13 cellular contexts compared by ENCODE assay signal in the genomic region with DNA sequence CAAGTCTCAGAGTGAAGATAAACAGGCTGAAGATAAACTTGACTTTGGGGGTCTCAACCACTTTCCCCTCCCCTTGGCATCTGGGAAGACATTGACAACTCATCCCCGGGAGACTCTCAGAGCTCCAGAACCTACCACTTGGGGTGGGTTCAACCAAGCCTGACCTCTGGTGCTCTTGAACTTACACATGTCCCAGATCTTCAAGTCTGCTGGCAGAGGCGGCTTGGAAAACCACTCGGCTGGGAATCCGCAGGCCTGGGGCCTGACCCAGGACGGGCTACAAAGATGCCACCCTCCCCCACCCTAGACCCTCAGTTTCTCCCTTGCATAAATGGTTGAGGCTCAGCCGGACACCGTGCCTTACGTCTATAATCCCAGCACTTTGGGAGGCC. TPM values are rescaled to one million over a fixed set of nuclear protein-coding genes. Genes with fewer than 3 reads are reported as not detected.
DNase-seq lines count a peak whose midpoint lies in the region; ATAC-seq and TF ChIP-seq lines count a peak whose summit lies in the region.
"Had no signal": no experiment of that assay in that cellular context is flagged by ENCODE, and none has a peak within 500 bp of the region (broad histone marks: within the 10 kb centered on the region; RNA-seq: fewer than 3 reads in every experiment).

No MANE protein-coding gene starts in this region.

- in situ Hi-C loops in GM23248 (cut with MboI) = no loop called here
- in situ Hi-C loops in brain microvascular endothelial cell (cut with HindIII; ENCODE audit: low pct_ligation_motif_present, low sequenced_read_pairs) = no loop called here

- H3K9me2 ChIP-seq in GM23248 (ENCODE audit: insufficient read depth) = no peaks in the 10 kb centered on the region

- H3K4me1 ChIP-seq in GM23248 (ENCODE audit: insufficient read depth) (no peaks in the 10 kb centered on the region), iPS DF 6.9 (ENCODE audit: control insufficient read depth, insufficient read depth, low read length) (no peaks in the 10 kb centered on the region), prostate gland (replicated peaks) (no peaks in the 10 kb centered on the region)

- intact Hi-C loops in prostate gland (cut with DNase I) = no loop called here

- peak overlapping the region; percentile 93 for H3K4me2 ChIP-seq in GM23248 (ENCODE audit: unreplicated experiment)

- peak overlapping the region; percentile 88 for H2AFZ ChIP-seq in GM23248

- H3K4me3 ChIP-seq in GM23248 = peak overlapping the region; percentile 88
- H3K4me3 ChIP-seq in brain microvascular endothelial cell (ENCODE audit: low read depth, low read length) = peak overlapping the region; percentile 68
- peak overlapping the region; percentile 74; the same call in 1 of the 2 replicates for H3K4me3 ChIP-seq in iPS DF 6.9 (ENCODE audit: low read length)
- peak overlapping the region; percentile 32 to 49 for H3K4me3 ChIP-seq in prostate gland

- no peaks in the 10 kb centered on the region for H3K79me2 ChIP-seq in GM23248 (ENCODE audit: insufficient read depth)

- no peaks in the 10 kb centered on the region for H3F3A ChIP-seq in GM23248 (ENCODE audit: insufficient read depth)

- peak overlapping the region; percentile 93 for H3K9ac ChIP-seq in GM23248

- no peaks in the 10 kb centered on the region for H3K36me3 ChIP-seq in GM23248 (ENCODE audit: low read depth)
- no peaks in the 10 kb centered on the region for H3K36me3 ChIP-seq in brain microvascular endothelial cell (replicated peaks)
- no peaks in the 10 kb centered on the region for H3K36me3 ChIP-seq in iPS DF 6.9 (ENCODE audit: control insufficient read depth, insufficient read depth, low read length)
- H3K36me3 ChIP-seq in prostate gland = no peaks in the 10 kb centered on the region

- H3K27me3 ChIP-seq in GM23248 (replicated peaks; ENCODE audit: insufficient read depth) (no peaks in the 10 kb centered on the region), brain microvascular endothelial cell (replicated peaks) (no peaks in the 10 kb centered on the region), iPS DF 6.9 (ENCODE audit: control insufficient read depth, insufficient read depth, low read length) (no peaks in the 10 kb centered on the region), prostate gland (replicated peaks; ENCODE audit: insufficient read depth) (no peaks in the 10 kb centered on the region)

- no peak for ATAC-seq in GM19395 (IDR thresholded peaks at IDR 0.05; ENCODE audit: unreplicated experiment)
- ATAC-seq in GM19328 (IDR thresholded peaks at IDR 0.05; ENCODE audit: unreplicated experiment) = no peak

- no peaks in the 10 kb centered on the region for H4K20me1 ChIP-seq in GM23248 (ENCODE audit: insufficient read depth)

- H3K9me3 ChIP-seq in GM23248 (ENCODE audit: low read depth) (no peaks in the 10 kb centered on the region), iPS DF 6.9 (ENCODE audit: control insufficient read depth, insufficient read depth, low read length) (no peaks in the 10 kb centered on the region), prostate gland (no peaks in the 10 kb centered on the region)

- TF ChIP-seq CTCF in brain microvascular endothelial cell (IDR thresholded peaks at IDR 0.05; ENCODE audit: low read depth, low read length, missing control alignments) (no peak), prostate gland (IDR thresholded peaks at IDR 0.05) (no peak)

- 64 to 65% methylated on average over 8 of the region's 8 CpGs for WGBS in GM23248 (ENCODE audit: low coverage in 1 of 2, low lambda C conversion rate in 2 of 2, missing lambda C conversion rate in 2 of 2), 2 experiments
- no CpG with 5 or more reads among the region's 8 CpGs for WGBS in iPS DF 6.9 (ENCODE audit: insufficient coverage, insufficient read length)
- 73% methylated on average over 8 of the region's 8 CpGs for WGBS in prostate gland

- H3K27ac ChIP-seq in GM23248 = no peak overlapping the region
- peak overlapping the region; percentile 50 for H3K27ac ChIP-seq in brain microvascular endothelial cell
- H3K27ac ChIP-seq in iPS DF 6.9 (ENCODE audit: low read length) = no peak overlapping the region
- H3K27ac ChIP-seq in prostate gland = peak overlapping the region in 1 of 2 donors; percentile 21

- DNase-seq in GM23248 (no peak), brain microvascular endothelial cell (no peak), iPS DF 6.9 (ENCODE audit: low read depth, low spot score) (no peak), prostate gland (ENCODE audit: low spot score) (no peak), SKM-1 treated with dmso at 0.1 percent for 144 hours (lab: John Stamatoyannopoulos, UW; ENCODE audit: unreplicated experiment) (no peak), NCI-H774 (lab: John Stamatoyannopoulos, UW) (no peak)
- DNase-seq: COR-L47, NCI-H1694 treated with DMSO at 0.1 percent for 48 hours, substantia nigra had no signal

- TF ChIP-seq POLR2A in prostate gland (IDR thresholded peaks at IDR 0.05) = no peak

RNA-seq across cellular contexts. Expression of a gene that starts 0.5 kb away (rescaled TPM):
- 3.5 and 3.6 TPM in 2 replicates for total RNA-seq in GM23248 (2014; rRNA removed; shearing (Covaris generic))
- 3.7 and 4.0 TPM in 2 replicates for polyA plus RNA-seq in GM23248 (2016; fragmentation: Nextera tagmentation; extraction: Ambion mirVana)
- 10 to 100 TPM in 1 of 2 donors, 1 to 10 TPM in 1; 4.8 to 11.7 TPM for total RNA-seq in prostate gland
- total RNA-seq: activated CD8-positive, alpha-beta memory T cell treated with anti-CD3 and anti-CD28 coated beads for 36 hours had no signal

RNA-seq across cellular contexts. Expression of a gene that starts 14.6 kb away (rescaled TPM):
- total RNA-seq in GM23248 (2014; rRNA removed; shearing (Covaris generic)) = not detected in 2 replicates
- 0.10 TPM in 1 of 2 replicates, not detected in the other for polyA plus RNA-seq in GM23248 (2016; fragmentation: Nextera tagmentation; extraction: Ambion mirVana)
- 1 to 10 TPM; 2.2 to 4.2 TPM for total RNA-seq in prostate gland
- total RNA-seq: lung microvascular endothelial cell had no signal

RNA-seq across cellular contexts. Expression of a gene that starts 14.9 kb away (rescaled TPM):
- 9.7 and 14.8 TPM in 2 replicates for total RNA-seq in GM23248 (2014; rRNA removed; shearing (Covaris generic))
- polyA plus RNA-seq in GM23248 (2016; fragmentation: Nextera tagmentation; extraction: Ambion mirVana) = 4.6 and 4.8 TPM in 2 replicates
- 10 to 100 TPM; 21.6 to 45.2 TPM for total RNA-seq in prostate gland

RNA-seq across cellular contexts. Expression of a gene that starts 25.8 kb away (rescaled TPM):
- total RNA-seq in GM23248 (2014; rRNA removed; shearing (Covaris generic)) = 9.0 TPM in 1 of 2 replicates, not detected in the other
- polyA plus RNA-seq in GM23248 (2016; fragmentation: Nextera tagmentation; extraction: Ambion mirVana) = 24.3 and 30.6 TPM in 2 replicates
- 1 to 10 TPM in 1 of 2 donors, not detected in 1; 3.2 TPM for total RNA-seq in prostate gland
- total RNA-seq: lung microvascular endothelial cell had no signal

RNA-seq across cellular contexts. Expression of a gene that starts 31.3 kb away (rescaled TPM):
- total RNA-seq in GM23248 (2014; rRNA removed; shearing (Covaris generic)) = 20.5 and 33.7 TPM in 2 replicates
- 47.2 and 49.4 TPM in 2 replicates for polyA plus RNA-seq in GM23248 (2016; fragmentation: Nextera tagmentation; extraction: Ambion mirVana)
- total RNA-seq in prostate gland = 10 to 100 TPM; 37.4 to 95.0 TPM
